2 cellular contexts compared by ENCODE assay signal in genomic region chr6:144660545-144660944, GRCh38.
TF ChIP-seq lines count a peak whose summit lies in the region.

No MANE protein-coding gene starts in this region.

TF ChIP-seq in IMR-90, 13 proteins besides CTCF, POLR2A, EP300 and RAD21 (continued from another document):
- TF ChIP-seq, protein P1, sequence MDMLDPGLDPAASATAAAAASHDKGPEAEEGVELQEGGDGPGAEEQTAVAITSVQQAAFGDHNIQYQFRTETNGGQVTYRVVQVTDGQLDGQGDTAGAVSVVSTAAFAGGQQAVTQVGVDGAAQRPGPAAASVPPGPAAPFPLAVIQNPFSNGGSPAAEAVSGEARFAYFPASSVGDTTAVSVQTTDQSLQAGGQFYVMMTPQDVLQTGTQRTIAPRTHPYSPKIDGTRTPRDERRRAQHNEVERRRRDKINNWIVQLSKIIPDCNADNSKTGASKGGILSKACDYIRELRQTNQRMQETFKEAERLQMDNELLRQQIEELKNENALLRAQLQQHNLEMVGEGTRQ (IDR thresholded peaks at IDR 0.05; ENCODE audit: low read depth, low read length), result no peak
- TF ChIP-seq RFX5 (IDR thresholded peaks at IDR 0.05; ENCODE audit: low read depth, low read length) (no peak), ELK1 (IDR thresholded peaks at IDR 0.05; ENCODE audit: borderline replicate concordance, low read depth, low read length) (no peak)

TF ChIP-seq in WTC11, 78 proteins besides CTCF, POLR2A, EP300 and RAD21 (continued from another document):
- TF ChIP-seq ERG (CRISPR knock-in tag; IDR thresholded peaks at IDR 0.05) (no peak), ZNF671 (CRISPR knock-in tag; IDR thresholded peaks at IDR 0.05) (no peak), FOXP1 (CRISPR knock-in tag; IDR thresholded peaks at IDR 0.05; ENCODE audit: borderline replicate concordance) (no peak), SOX15 (CRISPR knock-in tag; IDR thresholded peaks at IDR 0.05) (no peak), STAT6 (CRISPR knock-in tag; conservative IDR thresholded peaks at IDR 0.05; ENCODE audit: low read depth) (no peak), SP1 (CRISPR knock-in tag; conservative IDR thresholded peaks at IDR 0.05) (no peak), ATF1 (CRISPR knock-in tag; IDR thresholded peaks at IDR 0.05) (no peak)
- TF ChIP-seq, protein P2, sequence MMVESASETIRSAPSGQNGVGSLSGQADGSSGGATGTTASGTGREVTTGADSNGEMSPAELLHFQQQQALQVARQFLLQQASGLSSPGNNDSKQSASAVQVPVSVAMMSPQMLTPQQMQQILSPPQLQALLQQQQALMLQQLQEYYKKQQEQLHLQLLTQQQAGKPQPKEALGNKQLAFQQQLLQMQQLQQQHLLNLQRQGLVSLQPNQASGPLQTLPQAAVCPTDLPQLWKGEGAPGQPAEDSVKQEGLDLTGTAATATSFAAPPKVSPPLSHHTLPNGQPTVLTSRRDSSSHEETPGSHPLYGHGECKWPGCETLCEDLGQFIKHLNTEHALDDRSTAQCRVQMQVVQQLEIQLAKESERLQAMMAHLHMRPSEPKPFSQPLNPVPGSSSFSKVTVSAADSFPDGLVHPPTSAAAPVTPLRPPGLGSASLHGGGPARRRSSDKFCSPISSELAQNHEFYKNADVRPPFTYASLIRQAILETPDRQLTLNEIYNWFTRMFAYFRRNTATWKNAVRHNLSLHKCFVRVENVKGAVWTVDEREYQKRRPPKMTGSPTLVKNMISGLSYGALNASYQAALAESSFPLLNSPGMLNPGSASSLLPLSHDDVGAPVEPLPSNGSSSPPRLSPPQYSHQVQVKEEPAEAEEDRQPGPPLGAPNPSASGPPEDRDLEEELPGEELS (CRISPR knock-in tag; IDR thresholded peaks at IDR 0.05), result no peak
